ENCODE assay signal across 14 cellular contexts in the genomic region with DNA sequence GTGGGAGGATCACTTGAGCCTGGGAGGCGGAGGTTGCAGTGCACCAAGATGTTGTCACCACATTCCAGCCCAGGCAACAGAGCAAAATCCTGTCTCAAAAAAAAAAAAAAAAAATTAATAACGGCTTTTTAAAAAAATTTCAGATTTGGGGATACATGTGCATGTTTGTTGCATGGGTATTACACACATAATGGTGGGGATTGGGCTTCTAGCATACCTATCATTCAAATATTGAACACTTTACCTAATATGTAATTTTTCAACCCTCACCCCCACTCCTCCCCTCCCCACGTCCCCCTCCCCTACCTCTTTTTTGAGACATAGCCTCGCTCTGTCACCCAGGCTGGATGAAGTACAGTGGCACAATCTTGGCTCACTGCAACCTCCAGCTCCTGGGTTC. TPM values are rescaled to one million over a fixed set of nuclear protein-coding genes. Genes with fewer than 3 reads are reported as not detected.
DNase-seq lines count a peak whose midpoint lies in the region; TF ChIP-seq lines count a peak whose summit lies in the region.
"Had no signal": no experiment of that assay in that cellular context is flagged by ENCODE, and none has a peak within 500 bp of the region (broad histone marks: within the 10 kb centered on the region; RNA-seq: fewer than 3 reads in every experiment).

No MANE protein-coding gene starts in this region.

- TF ChIP-seq CTCF in HFFc6 (IDR thresholded peaks at IDR 0.05), result no peak

- intact Hi-C loops in dendritic cell treated with granulocyte-macrophage colony-stimulating factor and Interleukin-4, amounts not matched to agents 40 ng/mL and 50 ng/mL, for 4 days (cut with micrococcal nuclease), result no loop called here

- H3K27me3 Mint-ChIP-seq in HFFc6 (ENCODE audit: insufficient read depth), result peaks cover 11% of the 10 kb centered on the region
- peaks cover 4% of the 10 kb centered on the region for H3K27me3 Mint-ChIP-seq in dendritic cell treated with granulocyte-macrophage colony-stimulating factor and Interleukin-4, amounts not matched to agents 40 ng/mL and 50 ng/mL, for 4 days
- H3K27me3 Mint-ChIP-seq: IgD-negative memory B cell had no signal

- no peak overlapping the region for H3K4me3 Mint-ChIP-seq in HFFc6
- H3K4me3 Mint-ChIP-seq in dendritic cell treated with granulocyte-macrophage colony-stimulating factor and Interleukin-4, amounts not matched to agents 40 ng/mL and 50 ng/mL, for 4 days, result no peak overlapping the region
- H3K4me3 Mint-ChIP-seq: CD8-positive, alpha-beta memory T cell had no signal

- peaks cover 2 to 22% of the 10 kb centered on the region in 2 donors for H3K4me1 ChIP-seq in mucosa of rectum (ENCODE audit: control insufficient read depth in 2 of 2, insufficient read depth in 2 of 2, low read length in 2 of 2)

- peak overlapping the region; percentile 28 to 89 for H3K27ac ChIP-seq in mucosa of rectum (ENCODE audit: low read depth in 2 of 2, low read length in 2 of 2)
- H3K27ac ChIP-seq: BLaER1 had no signal

- no peaks in the 10 kb centered on the region for H3K9me3 Mint-ChIP-seq in HFFc6
- no peaks in the 10 kb centered on the region for H3K9me3 Mint-ChIP-seq in dendritic cell treated with granulocyte-macrophage colony-stimulating factor and Interleukin-4, amounts not matched to agents 40 ng/mL and 50 ng/mL, for 4 days
- H3K9me3 Mint-ChIP-seq: CD8-positive, alpha-beta memory T cell; IgD-negative memory B cell had no signal

- no peak for DNase-seq in HFFc6
- no peak for DNase-seq in activated CD4-positive, CD25-positive, alpha-beta regulatory T cell treated with anti-CD3 and anti-CD28 coated beads, Interleukin-2, amount 50 U/mL, for 72 hours
- no peak for DNase-seq in NCI-H2081 treated with DMSO at 0.1 percent for 48 hours (lab: John Stamatoyannopoulos, UW)
- DNase-seq in HEK293T (ENCODE audit: extremely low spot score), result no peak
- DNase-seq in NCI-H345 treated with DMSO at 0.1 percent for 48 hours (lab: John Stamatoyannopoulos, UW; ENCODE audit: unreplicated experiment), result no peak
- DNase-seq: AML-193; Caco-2; CD8-positive, alpha-beta memory T cell; DND-41; GDM1 had no signal

- H3K27ac Mint-ChIP-seq in HFFc6, result peak overlapping the region; percentile 71; the same call in 1 of the 2 replicates
- peak overlapping the region; percentile 55 for H3K27ac Mint-ChIP-seq in dendritic cell treated with granulocyte-macrophage colony-stimulating factor and Interleukin-4, amounts not matched to agents 40 ng/mL and 50 ng/mL, for 4 days
- H3K27ac Mint-ChIP-seq: CD8-positive, alpha-beta memory T cell; IgD-negative memory B cell had no signal

- no peak overlapping the region for H3K9ac ChIP-seq in mucosa of rectum (ENCODE audit: low read depth in 1 of 2, low read length in 2 of 2)
- H3K9ac ChIP-seq: BLaER1 had no signal

- H3K4me3 ChIP-seq in mucosa of rectum (ENCODE audit: low read length in 2 of 2), result no peak overlapping the region
- H3K4me3 ChIP-seq: BLaER1 had no signal

- H3K9me3 ChIP-seq in mucosa of rectum (ENCODE audit: control insufficient read depth in 2 of 2, low read length in 2 of 2), result no peaks in the 10 kb centered on the region
- H3K9me3 ChIP-seq: BLaER1, Caco-2 had no signal

- peaks cover 14% of the 10 kb centered on the region for H3K4me1 Mint-ChIP-seq in HFFc6 (ENCODE audit: low read depth)
- peaks cover 15% of the 10 kb centered on the region for H3K4me1 Mint-ChIP-seq in dendritic cell treated with granulocyte-macrophage colony-stimulating factor and Interleukin-4, amounts not matched to agents 40 ng/mL and 50 ng/mL, for 4 days (ENCODE audit: low read depth)

- H3K27me3 ChIP-seq in mucosa of rectum (ENCODE audit: control insufficient read depth in 2 of 2, insufficient read depth in 2 of 2, low read length in 2 of 2), result no peaks in the 10 kb centered on the region
- H3K27me3 ChIP-seq: BLaER1 had no signal

- CTCF ChIA-PET in HEK293T (lab: Yijun Ruan, JAX), result interaction anchor here (0.6 kb wide), 1 partner anchor 722 kb away, joined by 3 read pairs; no protein-coding TSS in a partner anchor

- POLR2A ChIA-PET in HEK293T (lab: Yijun Ruan, JAX), result no interaction called here

- no peaks in the 10 kb centered on the region for H3K36me3 ChIP-seq in mucosa of rectum (ENCODE audit: control insufficient read depth in 2 of 2, insufficient read depth in 2 of 2, low read length in 2 of 2)
- H3K36me3 ChIP-seq: BLaER1 had no signal

- no peaks in the 10 kb centered on the region for H3K36me3 Mint-ChIP-seq in HFFc6 (ENCODE audit: low read depth)
- no peaks in the 10 kb centered on the region for H3K36me3 Mint-ChIP-seq in dendritic cell treated with granulocyte-macrophage colony-stimulating factor and Interleukin-4, amounts not matched to agents 40 ng/mL and 50 ng/mL, for 4 days (ENCODE audit: low read depth)
- H3K36me3 Mint-ChIP-seq: CD8-positive, alpha-beta memory T cell; IgD-negative memory B cell had no signal

TF ChIP-seq in HEK293T, 16 proteins besides CTCF, POLR2A, EP300 and RAD21:
- TF ChIP-seq ARNT (IDR thresholded peaks at IDR 0.05) (no peak), FOXM1 (IDR thresholded peaks at IDR 0.05; ENCODE audit: borderline replicate concordance) (no peak), ZNF384 (IDR thresholded peaks at IDR 0.05) (no peak), BHLHE40 (IDR thresholded peaks at IDR 0.05; ENCODE audit: borderline replicate concordance) (no peak), CTBP1 (IDR thresholded peaks at IDR 0.05; ENCODE audit: borderline replicate concordance) (no peak), TARDBP (IDR thresholded peaks at IDR 0.05) (no peak), LEF1 (IDR thresholded peaks at IDR 0.05; ENCODE audit: borderline replicate concordance) (no peak), HDGF (IDR thresholded peaks at IDR 0.05; ENCODE audit: borderline replicate concordance) (no peak), FOXK2 (IDR thresholded peaks at IDR 0.05) (no peak), L3MBTL2 (conservative IDR thresholded peaks at IDR 0.05) (no peak), NFRKB (IDR thresholded peaks at IDR 0.05) (no peak), SUZ12 (IDR thresholded peaks at IDR 0.05) (no peak), SP1 (IDR thresholded peaks at IDR 0.05) (no peak), ELF4 (IDR thresholded peaks at IDR 0.05) (no peak), FOXA1 (IDR thresholded peaks at IDR 0.05) (no peak)
- TF ChIP-seq, protein P1, sequence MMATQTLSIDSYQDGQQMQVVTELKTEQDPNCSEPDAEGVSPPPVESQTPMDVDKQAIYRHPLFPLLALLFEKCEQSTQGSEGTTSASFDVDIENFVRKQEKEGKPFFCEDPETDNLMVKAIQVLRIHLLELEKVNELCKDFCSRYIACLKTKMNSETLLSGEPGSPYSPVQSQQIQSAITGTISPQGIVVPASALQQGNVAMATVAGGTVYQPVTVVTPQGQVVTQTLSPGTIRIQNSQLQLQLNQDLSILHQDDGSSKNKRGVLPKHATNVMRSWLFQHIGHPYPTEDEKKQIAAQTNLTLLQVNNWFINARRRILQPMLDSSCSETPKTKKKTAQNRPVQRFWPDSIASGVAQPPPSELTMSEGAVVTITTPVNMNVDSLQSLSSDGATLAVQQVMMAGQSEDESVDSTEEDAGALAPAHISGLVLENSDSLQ (IDR thresholded peaks at IDR 0.05), result no peak

RNA-seq across cellular contexts. Expression of a gene that starts 40.1 kb away (rescaled TPM):
- total RNA-seq in HFFc6 (2021; fragmentation: NEBNext Ultra II Directional; extraction: Animal tissue kit (Norgen Biotek cat#: 25700)), result 1 to 10 TPM; 2.5 to 3.6 (median 2.8) TPM
